In the genomic region with DNA sequence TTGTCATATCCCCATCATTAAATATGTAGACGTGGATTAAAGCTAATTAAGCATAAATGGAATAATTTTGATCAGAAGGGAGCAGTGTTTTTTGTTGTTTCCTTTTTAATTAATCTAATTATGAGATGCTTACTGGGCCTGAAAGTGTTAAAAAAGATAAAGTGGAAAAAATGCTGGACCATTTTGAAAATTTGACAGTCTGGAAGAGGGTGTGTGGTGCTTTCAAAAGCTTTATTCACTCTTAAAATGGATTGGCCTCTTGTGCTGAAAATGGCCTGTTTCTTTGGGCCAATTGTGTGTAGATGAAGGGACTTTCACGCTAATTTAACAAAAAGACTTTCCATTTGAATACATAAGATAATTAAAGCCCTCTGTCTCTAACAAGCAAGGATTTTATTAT, we compare ENCODE assay signal across 8 cellular contexts. TPM values are rescaled to one million over a fixed set of nuclear protein-coding genes. Genes with fewer than 3 reads are reported as not detected.
A peak's percentile ranks its signal among the peaks of the same experiment; 100 is the strongest.
DNase-seq lines count a peak whose midpoint lies in the region; ATAC-seq and TF ChIP-seq lines count a peak whose summit lies in the region.

No MANE protein-coding gene starts in this region.

- H3K36me3 Mint-ChIP-seq in nephron (ENCODE audit: low read depth) = peaks cover 6% of the 10 kb centered on the region

- H3K4me1 Mint-ChIP-seq in nephron = peaks cover 63% of the 10 kb centered on the region

- peak overlapping the region; percentile 64 for H3K4me3 ChIP-seq in BJ (ENCODE audit: low read depth, low read length)
- peak overlapping the region; percentile 76 for H3K4me3 ChIP-seq in MM.1S (ENCODE audit: low read length)
- peak overlapping the region; percentile 70 for H3K4me3 ChIP-seq in effector memory CD4-positive, alpha-beta T cell (ENCODE audit: insufficient read depth, low read depth, low read length, poor library complexity, severe bottlenecking)

- POLR2A ChIA-PET in BJ (lab: Charles Lee) = no interaction called here

- no peak for ATAC-seq in HG02678 (IDR thresholded peaks at IDR 0.05; ENCODE audit: unreplicated experiment)

- H3F3A ChIP-seq in MM.1S (ENCODE audit: insufficient read depth, low read length) = peaks cover 29% of the 10 kb centered on the region

- H3K4me1 ChIP-seq in MM.1S (ENCODE audit: low read length) = peaks cover 11% of the 10 kb centered on the region; the same call in 1 of the 2 replicates
- peaks cover 29% of the 10 kb centered on the region for H3K4me1 ChIP-seq in effector memory CD4-positive, alpha-beta T cell (ENCODE audit: control insufficient read depth, insufficient read depth, low read length, poor library complexity, severe bottlenecking)

- peak overlapping the region; percentile 86 to 93 (median 92) for H3K4me3 Mint-ChIP-seq in nephron

- H3K9ac ChIP-seq in MM.1S (ENCODE audit: low read length) = peak overlapping the region; percentile 85; the same call in 1 of the 2 replicates

- CTCF ChIA-PET in BJ (lab: Yijun Ruan, JAX) = no interaction called here

- H4K20me1 ChIP-seq in MM.1S (ENCODE audit: insufficient read depth, low read length) = peaks cover 9% of the 10 kb centered on the region

- H3K9me2 ChIP-seq in MM.1S (replicated peaks; ENCODE audit: insufficient read depth, low read length) = no peaks in the 10 kb centered on the region

- no peak for DNase-seq in BJ (ENCODE audit: low read depth)
- no peak for DNase-seq in MM.1S
- no peak for DNase-seq in effector memory CD4-positive, alpha-beta T cell
- no peak for DNase-seq in COR-L47 (lab: John Stamatoyannopoulos, UW)
- DNase-seq in germinal center (ENCODE audit: low spot score) = no peak
- no peak for DNase-seq in NCI-H128 (lab: John Stamatoyannopoulos, UW; ENCODE audit: unreplicated experiment)

- H3K27me3 Mint-ChIP-seq in nephron (ENCODE audit: low read depth) = no peaks in the 10 kb centered on the region

- H3K27me3 ChIP-seq in BJ (ENCODE audit: control insufficient read depth, insufficient read depth, low read length) = no peaks in the 10 kb centered on the region
- no peaks in the 10 kb centered on the region for H3K27me3 ChIP-seq in MM.1S (replicated peaks; ENCODE audit: insufficient read depth, low read length)
- H3K27me3 ChIP-seq in effector memory CD4-positive, alpha-beta T cell (replicated peaks; ENCODE audit: control insufficient read depth, insufficient read depth, low read length, poor library complexity, severe bottlenecking) = no peaks in the 10 kb centered on the region

- no peak for TF ChIP-seq CTCF in BJ (IDR thresholded peaks at IDR 0.05; ENCODE audit: insufficient read depth, low read depth, low read length)
- no peak for TF ChIP-seq CTCF in MM.1S (IDR thresholded peaks at IDR 0.05; ENCODE audit: low read length)
- no peak for TF ChIP-seq CTCF in nephron (IDR thresholded peaks at IDR 0.05; ENCODE audit: unreplicated experiment in 3 of 3)

- H3K36me3 ChIP-seq in BJ (ENCODE audit: control insufficient read depth, insufficient read depth, low read length) = no peaks in the 10 kb centered on the region
- H3K36me3 ChIP-seq in MM.1S (replicated peaks; ENCODE audit: insufficient read depth, low read length) = no peaks in the 10 kb centered on the region
- H3K36me3 ChIP-seq in effector memory CD4-positive, alpha-beta T cell (ENCODE audit: control insufficient read depth, insufficient read depth, low read length) = no peaks in the 10 kb centered on the region

- peak overlapping the region; percentile 74; the same call in 1 of the 2 replicates for H3K27ac ChIP-seq in MM.1S (ENCODE audit: low read length)
- H3K27ac ChIP-seq in effector memory CD4-positive, alpha-beta T cell (ENCODE audit: insufficient read depth, low read length, poor library complexity, severe bottlenecking) = peak overlapping the region; percentile 80

- no peaks in the 10 kb centered on the region for H3K9me3 Mint-ChIP-seq in nephron

- H3K27ac Mint-ChIP-seq in nephron = peak overlapping the region; percentile 94 to 97 (median 95)

- peaks cover 72% of the 10 kb centered on the region for H3K79me2 ChIP-seq in MM.1S (ENCODE audit: low read length)

- no peak overlapping the region for H2AFZ ChIP-seq in MM.1S (ENCODE audit: low read length)

- peak overlapping the region; percentile 93 for H3K4me2 ChIP-seq in MM.1S (ENCODE audit: low read depth, low read length)

- H3K9me3 ChIP-seq in MM.1S (replicated peaks; ENCODE audit: insufficient read depth, low read length) = no peaks in the 10 kb centered on the region
- H3K9me3 ChIP-seq in effector memory CD4-positive, alpha-beta T cell (ENCODE audit: control insufficient read depth, low read length) = no peaks in the 10 kb centered on the region

RNA-seq across cellular contexts. Expression of a gene that starts 1.8 kb away (rescaled TPM):
- 6.6 and 8.0 TPM in 2 replicates for polyA plus RNA-seq in BJ (2011; rRNA removed)
- 33.1 and 34.6 TPM in 2 replicates for polyA minus RNA-seq in BJ (2011; rRNA and poly(A)+ RNA removed)
